In genomic region chr5:154421868-154422267, GRCh38 we compare ENCODE assay signal across 10 cellular contexts. TPM values are rescaled to one million over a fixed set of nuclear protein-coding genes. Genes with fewer than 3 reads are reported as not detected.
DNase-seq lines count a peak whose midpoint lies in the region; ATAC-seq, FAIRE-seq and TF ChIP-seq lines count a peak whose summit lies in the region.
"Had no signal": no experiment of that assay in that cellular context is flagged by ENCODE, and none has a peak within 500 bp of the region (broad histone marks: within the 10 kb centered on the region; RNA-seq: fewer than 3 reads in every experiment).

No MANE protein-coding gene starts in this region.

- TF ChIP-seq POLR2A in adrenal gland (IDR thresholded peaks at IDR 0.05): no peak

- 50 to 89% (median 70%) methylated on average over 1 of the region's 1 CpG for WGBS in adrenal gland, 4 donors

- H3K27ac ChIP-seq in adrenal gland: no peak overlapping the region

- no peaks in the 10 kb centered on the region for H3K9me3 ChIP-seq in adrenal gland (replicated peaks in 1 of 3)

- H3K4me3 ChIP-seq in adrenal gland: no peak overlapping the region

- H3K36me3 ChIP-seq in adrenal gland (replicated peaks in 1 of 2): peaks cover 0 to 3% of the 10 kb centered on the region in 2 donors

- peaks cover 0 to 6% of the 10 kb centered on the region in 2 donors for H3K4me1 ChIP-seq in adrenal gland (replicated peaks in 1 of 2)

- intact Hi-C loops in adrenal gland (cut with DNase I): no loop called here

- peak in 4 of 6 experiments; percentile 11 to 29 (median 12) for TF ChIP-seq CTCF in adrenal gland (IDR thresholded peaks at IDR 0.05)

- no peak for FAIRE-seq in frontal cortex (lab: Jason Lieb, UNC)
- FAIRE-seq: A204.1 had no signal

- peak; percentile 39 for DNase-seq in DMS53 (lab: John Stamatoyannopoulos, UW)
- DNase-seq in DMS53 treated with DMSO at 0.1 percent for 48 hours (lab: John Stamatoyannopoulos, UW; ENCODE audit: unreplicated experiment): no peak
- DNase-seq in adrenal gland: no peak
- DNase-seq in lung microvascular endothelial cell (ENCODE audit: low read depth in 2 of 2): peak; percentile 50 to 61
- DNase-seq in frontal cortex (ENCODE audit: low spot score in 2 of 2): no peak
- no peak for DNase-seq in cortex of kidney (lab: John Stamatoyannopoulos, UW)
- DNase-seq in OCI-M2 (lab: John Stamatoyannopoulos, UW; ENCODE audit: unreplicated experiment): no peak

- no peaks in the 10 kb centered on the region for H3K27me3 ChIP-seq in adrenal gland

- ATAC-seq in HG02938 (IDR thresholded peaks at IDR 0.05; ENCODE audit: unreplicated experiment): peak; percentile 53

RNA-seq across cellular contexts. Expression of gene SAP30L, which starts 23.9 kb away (rescaled TPM):
- total RNA-seq in adrenal gland (10 to 100 TPM; 22.5 to 42.2 (median 35.8) TPM), lung microvascular endothelial cell (17.0 and 22.2 TPM in 2 replicates), frontal cortex (17.9 TPM)
- polyA plus RNA-seq in adrenal gland: 10 to 100 TPM; 36.2 to 65.1 (median 44.8) TPM

RNA-seq across cellular contexts. Expression of gene HAND1, which starts 56.2 kb away (rescaled TPM):
- 1 to 10 TPM in 3 of 8 donors, not detected in 5; 3.8 to 6.8 (median 5.6) TPM for total RNA-seq in adrenal gland
- polyA plus RNA-seq in adrenal gland: 1 to 10 TPM; 1.3 to 2.4 (median 1.4) TPM
- not detected in 2 replicates for total RNA-seq in lung microvascular endothelial cell
- total RNA-seq in frontal cortex: not detected
- total RNA-seq: mononuclear cell had no signal

Comparison
In these comparisons a context has a peak if more than half of its experiments do, and no peak if none do; other contexts are left out.
1. DNase-seq: peak in DMS53 (single experiment) and lung microvascular endothelial cell (2 of 2); none in DMS53 treated with DMSO at 0.1 percent for 48 hours (single experiment), adrenal gland (0 of 7), frontal cortex (0 of 2), cortex of kidney (single experiment) and OCI-M2 (single experiment).